ENCODE assay signal across 20 cellular contexts in genomic region chr13:68897331-68897730, GRCh38.
A peak's percentile ranks its signal among the peaks of the same experiment; 100 is the strongest.
DNase-seq lines count a peak whose midpoint lies in the region; ATAC-seq and TF ChIP-seq lines count a peak whose summit lies in the region.
"Had no signal": no experiment of that assay in that cellular context is flagged by ENCODE, and none has a peak within 500 bp of the region (broad histone marks: within the 10 kb centered on the region; RNA-seq: fewer than 3 reads in every experiment).

No MANE protein-coding gene starts in this region.

- H3K36me3 ChIP-seq in hepatocyte (replicated peaks; ENCODE audit: insufficient read depth, low read depth) = no peaks in the 10 kb centered on the region
- no peaks in the 10 kb centered on the region for H3K36me3 ChIP-seq in neuronal stem cell (replicated peaks in 1 of 2; ENCODE audit: control insufficient read depth in 2 of 2, insufficient read depth in 2 of 2, low read length in 2 of 2)
- no peaks in the 10 kb centered on the region for H3K36me3 ChIP-seq in CD8-positive, alpha-beta T cell (ENCODE audit: insufficient read depth, low read length)

- peaks cover 12% of the 10 kb centered on the region for H3K9me3 Mint-ChIP-seq in CD8-positive, alpha-beta T cell

- no peak overlapping the region for H3K4me3 Mint-ChIP-seq in CD8-positive, alpha-beta T cell
- H3K4me3 Mint-ChIP-seq: CD4-positive, CD25-positive, alpha-beta regulatory T cell had no signal

- H3K27me3 Mint-ChIP-seq in CD8-positive, alpha-beta T cell (ENCODE audit: low read depth) = no peaks in the 10 kb centered on the region
- H3K27me3 Mint-ChIP-seq: CD4-positive, CD25-positive, alpha-beta regulatory T cell had no signal

- intact Hi-C loops in CD8-positive, alpha-beta T cell (cut with DNase I, micrococcal nuclease) = no loop called here

- TF ChIP-seq CTCF in hepatocyte (IDR thresholded peaks at IDR 0.05; ENCODE audit: poor library complexity) = no peak
- TF ChIP-seq CTCF in CD8-positive, alpha-beta T cell (IDR thresholded peaks at IDR 0.05) = no peak

- H4K20me1 ChIP-seq in hepatocyte (ENCODE audit: insufficient read depth, poor library complexity, severe bottlenecking) = no peaks in the 10 kb centered on the region

- no peak overlapping the region for H3K4ac ChIP-seq in neuronal stem cell (ENCODE audit: low read length)

- H3K27ac ChIP-seq in hepatocyte = peak overlapping the region; percentile 72
- no peak overlapping the region for H3K27ac ChIP-seq in neuronal stem cell (replicated peaks; ENCODE audit: low read length)
- H3K27ac ChIP-seq in CD8-positive, alpha-beta T cell (ENCODE audit: low read depth, low read length) = no peak overlapping the region
- H3K27ac ChIP-seq: HL-60, KMS-11, RWPE1, SK-N-MC had no signal

- no peaks in the 10 kb centered on the region for H3K4me1 Mint-ChIP-seq in CD8-positive, alpha-beta T cell (ENCODE audit: low read depth)
- H3K4me1 Mint-ChIP-seq: CD4-positive, CD25-positive, alpha-beta regulatory T cell had no signal

- H2AFZ ChIP-seq in hepatocyte (peak overlapping the region; percentile 29), neuronal stem cell (ENCODE audit: low read length) (peak overlapping the region; percentile 51)

- no peaks in the 10 kb centered on the region for H3K9me2 ChIP-seq in hepatocyte (replicated peaks; ENCODE audit: insufficient read depth)

- POLR2A ChIA-PET in CD8-positive, alpha-beta T cell (lab: Charles Lee) = no interaction called here

- no peak overlapping the region for H2BK15ac ChIP-seq in neuronal stem cell (ENCODE audit: low read length)

- no peak overlapping the region for H3K23ac ChIP-seq in neuronal stem cell (ENCODE audit: low read depth, low read length, poor library complexity)

- no peaks in the 10 kb centered on the region for H3K79me1 ChIP-seq in neuronal stem cell (ENCODE audit: low read depth, low read length)

- no peak overlapping the region for H2BK5ac ChIP-seq in neuronal stem cell (ENCODE audit: low read length)

- H3K4me1 ChIP-seq in hepatocyte (ENCODE audit: insufficient read depth) (peaks cover 16% of the 10 kb centered on the region), neuronal stem cell (ENCODE audit: control insufficient read depth in 2 of 2, insufficient read depth in 1 of 2, low read depth in 1 of 2, low read length in 2 of 2) (peaks cover 2% of the 10 kb centered on the region in 2 donors)
- no peaks in the 10 kb centered on the region for H3K4me1 ChIP-seq in CD8-positive, alpha-beta T cell (ENCODE audit: insufficient read depth, low read length)

- H3K27me3 ChIP-seq in hepatocyte (no peaks in the 10 kb centered on the region), neuronal stem cell (ENCODE audit: control insufficient read depth in 3 of 3, insufficient read depth in 3 of 3, low read depth in 1 of 3, low read length in 3 of 3) (no peaks in the 10 kb centered on the region)
- H3K27me3 ChIP-seq in CD8-positive, alpha-beta T cell (ENCODE audit: insufficient read depth, low read length) = no peaks in the 10 kb centered on the region

- H3K27ac Mint-ChIP-seq in CD8-positive, alpha-beta T cell = no peak overlapping the region
- H3K27ac Mint-ChIP-seq: CD4-positive, CD25-positive, alpha-beta regulatory T cell had no signal

- no peak overlapping the region for H3K14ac ChIP-seq in neuronal stem cell (ENCODE audit: low read length)

- no peak overlapping the region for H3K18ac ChIP-seq in neuronal stem cell (ENCODE audit: low read length)

- H3K79me2 ChIP-seq in hepatocyte = no peaks in the 10 kb centered on the region

- no peak overlapping the region for H3K9ac ChIP-seq in neuronal stem cell (ENCODE audit: low read depth, low read length, poor library complexity)
- H3K9ac ChIP-seq: KMS-11 had no signal

- no peaks in the 10 kb centered on the region for H3K36me3 Mint-ChIP-seq in CD8-positive, alpha-beta T cell
- H3K36me3 Mint-ChIP-seq: CD4-positive, CD25-positive, alpha-beta regulatory T cell had no signal

- no peaks in the 10 kb centered on the region for H3K9me3 ChIP-seq in hepatocyte (ENCODE audit: low read depth)
- peaks cover 0 to 5% of the 10 kb centered on the region in 2 donors for H3K9me3 ChIP-seq in neuronal stem cell (replicated peaks in 1 of 2; ENCODE audit: control insufficient read depth in 2 of 2, insufficient read depth in 1 of 2, low read depth in 1 of 2, low read length in 2 of 2)
- H3K9me3 ChIP-seq in CD8-positive, alpha-beta T cell (ENCODE audit: low read length) = no peaks in the 10 kb centered on the region

- no peak overlapping the region for H4K8ac ChIP-seq in neuronal stem cell (ENCODE audit: low read depth, low read length)

- peak; percentile 20 for DNase-seq in NCI-H146 (lab: John Stamatoyannopoulos, UW)
- peak; percentile 35 for DNase-seq in NCI-H69 (lab: John Stamatoyannopoulos, UW)
- DNase-seq in hepatocyte (ENCODE audit: low spot score) = no peak
- no peak for DNase-seq in neuronal stem cell (ENCODE audit: low spot score)
- no peak for DNase-seq in CD8-positive, alpha-beta T cell
- DNase-seq in KG1 (lab: John Stamatoyannopoulos, UW) = no peak
- DNase-seq: CD4-positive, CD25-positive, alpha-beta regulatory T cell; DMS 273 treated with DMSO at 0.1 percent for 48 hours; GOT3; NCI-H1092 treated with DMSO at 0.1 percent for 48 hours; NCI-H1436 treated with DMSO at 0.1 percent for 48 hours; NCI-H2029 treated with DMSO at 0.1 percent for 48 hours; NCI-H446; NCI-H526 treated with DMSO at 0.1 percent for 48 hours; SHP77 treated with DMSO at 0.1 percent for 48 hours had no signal

- H2BK12ac ChIP-seq in neuronal stem cell (ENCODE audit: low read length) = no peak overlapping the region

- H3K4me3 ChIP-seq in hepatocyte = no peak overlapping the region
- H3K4me3 ChIP-seq in neuronal stem cell (ENCODE audit: low read length in 2 of 2) = no peak overlapping the region
- H3K4me3 ChIP-seq in CD8-positive, alpha-beta T cell (ENCODE audit: low read depth, low read length) = no peak overlapping the region
- H3K4me3 ChIP-seq: SK-N-MC had no signal

- H3K4me2 ChIP-seq in hepatocyte (no peak overlapping the region), neuronal stem cell (ENCODE audit: insufficient read depth, low read length, poor library complexity, severe bottlenecking) (no peak overlapping the region)
- H3K4me2 ChIP-seq: KMS-11 had no signal

- no peak overlapping the region for H4K91ac ChIP-seq in neuronal stem cell (ENCODE audit: low read depth, low read length, poor library complexity)

- no peak for ATAC-seq in HG03460 (IDR thresholded peaks at IDR 0.05; ENCODE audit: unreplicated experiment)
- no peak for ATAC-seq in CD8-positive, alpha-beta T cell

- no peak overlapping the region for H2BK120ac ChIP-seq in neuronal stem cell (ENCODE audit: low read depth, low read length)

- CTCF ChIA-PET in CD8-positive, alpha-beta T cell (lab: Charles Lee) = no interaction called here

- no peak overlapping the region for H2AK5ac ChIP-seq in neuronal stem cell (ENCODE audit: low read depth, low read length)

Comparison
In these comparisons a context has a peak if more than half of its experiments do, and no peak if none do; other contexts are left out.
1. DNase-seq: peak in NCI-H146 (single experiment) and NCI-H69 (single experiment); none in hepatocyte (single experiment), neuronal stem cell (single experiment), CD8-positive, alpha-beta T cell (0 of 7) and KG1 (single experiment).